18 cellular contexts compared by ENCODE assay signal in genomic region chr4:20687894-20688293, GRCh38. TPM values are rescaled to one million over a fixed set of nuclear protein-coding genes. Genes with fewer than 3 reads are reported as not detected.
DNase-seq lines count a peak whose midpoint lies in the region; ATAC-seq and TF ChIP-seq lines count a peak whose summit lies in the region.
"Had no signal": no experiment of that assay in that cellular context is flagged by ENCODE, and none has a peak within 500 bp of the region (broad histone marks: within the 10 kb centered on the region; RNA-seq: fewer than 3 reads in every experiment).

No MANE protein-coding gene starts in this region.

- H3K36me3 ChIP-seq in RWPE2 (ENCODE audit: low read depth): no peaks in the 10 kb centered on the region
- H3K36me3 ChIP-seq: right lobe of liver had no signal

- DNase-seq in GM04503 (ENCODE audit: low read depth) (peak; percentile 81), RWPE2 (ENCODE audit: low spot score) (no peak), fibroblast of mammary gland (ENCODE audit: low read depth) (peak; percentile 89), renal cortical epithelial cell (ENCODE audit: low read depth) (peak; percentile 97), NCI-H1417 (lab: John Stamatoyannopoulos, UW) (no peak), cerebellum (ENCODE audit: low spot score) (no peak), sciatic nerve (ENCODE audit: low spot score) (no peak)
- DNase-seq in activated CD4-positive, alpha-beta T cell treated with anti-CD3 and anti-CD28 coated beads, Interleukin-2, amount 50 U/mL, for 4 hours: no peak
- DNase-seq: activated CD4-positive, alpha-beta T cell treated with anti-CD3 and anti-CD28 coated beads for 1 hour; CD8-positive, alpha-beta T cell; dorsolateral prefrontal cortex; GF-D8; glutamatergic neuron; H7; left cardiac atrium; NCI-H2227 treated with DMSO at 0.1 percent for 48 hours; right lobe of liver had no signal

- no peaks in the 10 kb centered on the region for H3K27me3 ChIP-seq in RWPE2 (ENCODE audit: insufficient read depth, poor library complexity, severe bottlenecking)
- H3K27me3 ChIP-seq: dorsolateral prefrontal cortex, right lobe of liver had no signal

- no peak overlapping the region for H3K4me3 ChIP-seq in RWPE2 (ENCODE audit: severe bottlenecking)
- no peak overlapping the region for H3K4me3 ChIP-seq in fibroblast of mammary gland (ENCODE audit: control insufficient read depth, low read depth, low read length)
- H3K4me3 ChIP-seq: dorsolateral prefrontal cortex, right lobe of liver had no signal

- ATAC-seq in RWPE2 (ENCODE audit: low read depth) (peak; percentile 66), sciatic nerve (no peak)
- ATAC-seq: CD8-positive, alpha-beta T cell; left cardiac atrium; natural killer cell treated with Interleukin-12 subunit alpha and Interleukin-12 subunit beta and Interleukin-15 and Interleukin-18, amount 100 ng/mL, for 72 hours; right lobe of liver had no signal

- H3K27ac ChIP-seq in RWPE2 (ENCODE audit: poor library complexity, severe bottlenecking): no peak overlapping the region
- H3K27ac ChIP-seq: dorsolateral prefrontal cortex, right lobe of liver had no signal

- intact Hi-C loops in sciatic nerve (cut with DNase I): loop anchor here (10.0 kb wide), 1 partner anchor 263 kb away; no protein-coding TSS in a partner anchor

- no peaks in the 10 kb centered on the region for H3K4me1 ChIP-seq in RWPE2 (ENCODE audit: insufficient read depth, poor library complexity, severe bottlenecking)
- H3K4me1 ChIP-seq: right lobe of liver had no signal

- no peak for TF ChIP-seq CTCF in RWPE2 (IDR thresholded peaks at IDR 0.05; ENCODE audit: poor library complexity, severe bottlenecking)
- no peak for TF ChIP-seq CTCF in fibroblast of mammary gland (conservative IDR thresholded peaks at IDR 0.05; ENCODE audit: control insufficient read depth, insufficient read depth, low read depth, low read length)

- no peaks in the 10 kb centered on the region for H3K9me3 ChIP-seq in RWPE2 (ENCODE audit: severe bottlenecking)
- H3K9me3 ChIP-seq: right lobe of liver had no signal

RNA-seq across cellular contexts. Expression of gene PACRGL, which starts 12.4 kb away (rescaled TPM):
- total RNA-seq in renal cortical epithelial cell: 35.4 and 38.6 TPM in 2 replicates
- 49.4 TPM for total RNA-seq in cerebellum
- total RNA-seq in sciatic nerve: 28.8 TPM

Comparison
In these comparisons a context has a peak if more than half of its experiments do, and no peak if none do; other contexts are left out.
1. DNase-seq: peak in GM04503 (single experiment), fibroblast of mammary gland (single experiment) and renal cortical epithelial cell (single experiment); none in RWPE2 (single experiment), NCI-H1417 (0 of 3), activated CD4-positive, alpha-beta T cell treated with anti-CD3 and anti-CD28 coated beads, Interleukin-2, amount 50 U/mL, for 4 hours (0 of 2), cerebellum (single experiment) and sciatic nerve (single experiment).